ENCODE assay signal across 3 cellular contexts in genomic region chr9:38904719-38905118, GRCh38.
DNase-seq lines count a peak whose midpoint lies in the region; ATAC-seq, FAIRE-seq and TF ChIP-seq lines count a peak whose summit lies in the region.
"Not testable (repeated sequence)": the region's sequence is repeated elsewhere in the genome, so short reads cannot be mapped to it uniquely, and the experiment has no call there.

No MANE protein-coding gene starts in this region.

- ATAC-seq in GM23338 = peak; percentile 56
- peak; percentile 58 for ATAC-seq in WTC11
- peak; percentile 48; the same call in 2 of the 3 replicates for ATAC-seq in HepG2

- not testable (repeated sequence) for H3K27me3 Mint-ChIP-seq in GM23338 (ENCODE audit: insufficient read depth, low read depth, poor library complexity); WTC11 (ENCODE audit: low read depth)

- in situ Hi-C loops in HepG2 (cut with HindIII; ENCODE audit: extremely low pct_ligation_motif_present, low pct_unique_long_range_greater_than_20kb) = not testable (repeated sequence)

- H3K4me3 ChIP-seq in GM23338; HepG2 (replicated peaks in 1 of 3; ENCODE audit: insufficient read depth in 1 of 3, low read depth in 2 of 3, low read length in 3 of 3): not testable (repeated sequence)

- not testable (repeated sequence) for TF ChIP-seq RAD21 in HepG2 (CRISPR knock-in tag; IDR thresholded peaks at IDR 0.05)

- intact Hi-C loops in HepG2 (cut with micrococcal nuclease; ENCODE audit: unreplicated experiment) = not testable (repeated sequence)

- DNase-seq in GM23338 (ENCODE audit: low spot score); WTC11 (ENCODE audit: low spot score); HepG2 (ENCODE audit: low spot score): not testable (repeated sequence)

- FAIRE-seq in HepG2 (lab: Jason Lieb, UNC) = not testable (repeated sequence)

- CTCF ChIA-PET in WTC11 (lab: Charles Lee); HepG2 (lab: Yijun Ruan, JAX; ENCODE audit: low intra/inter-chr PET ratio, low total read pairs): not testable (repeated sequence)

- H3K27ac Mint-ChIP-seq in GM23338, WTC11: not testable (repeated sequence)

- TF ChIP-seq EP300 in HepG2 (IDR thresholded peaks at IDR 0.05; ENCODE audit: low read depth in 2 of 2, low read length in 2 of 2); HepG2 (CRISPR knock-in tag; IDR thresholded peaks at IDR 0.05; ENCODE audit: borderline replicate concordance): not testable (repeated sequence)

- no CpG with 5 or more reads among the region's 11 CpGs for WGBS in HepG2 (ENCODE audit: low lambda C conversion rate)

- not testable (repeated sequence) for H4K20me1 ChIP-seq in GM23338 (replicated peaks; ENCODE audit: insufficient read depth); HepG2 (ENCODE audit: insufficient read depth, low read length)

- H3K9me2 ChIP-seq in GM23338 (ENCODE audit: insufficient read depth) = not testable (repeated sequence)

- not testable (repeated sequence) for H2AFZ ChIP-seq in GM23338; HepG2 (ENCODE audit: low read length)

- not testable (repeated sequence) for H3K36me3 ChIP-seq in GM23338 (ENCODE audit: insufficient read depth); HepG2 (replicated peaks in 1 of 2; ENCODE audit: control insufficient read depth in 1 of 2, insufficient read depth in 2 of 2, low read length in 2 of 2)

- H3K9me3 ChIP-seq in HepG2 (ENCODE audit: low read length) = not testable (repeated sequence)

- H3F3A ChIP-seq in GM23338 (replicated peaks; ENCODE audit: low read depth) = not testable (repeated sequence)

- not testable (repeated sequence) for H3K9me3 Mint-ChIP-seq in GM23338, WTC11

- not testable (repeated sequence) for H3K27ac ChIP-seq in GM23338 (ENCODE audit: low read depth); HepG2 (ENCODE audit: extremely low read length, insufficient read depth, low read length)

- POLR2A ChIA-PET in WTC11 (lab: Charles Lee); HepG2 (lab: Yijun Ruan, JAX): not testable (repeated sequence)

- H3K4me2 ChIP-seq in GM23338; HepG2 (ENCODE audit: low read depth, low read length): not testable (repeated sequence)

- not testable (repeated sequence) for TF ChIP-seq POLR2A in HepG2 (IDR thresholded peaks at IDR 0.05; ENCODE audit: insufficient read depth in 1 of 2, low read depth in 2 of 2, low read length in 2 of 2)

- not testable (repeated sequence) for H3K36me3 Mint-ChIP-seq in GM23338 (ENCODE audit: low read depth); WTC11

- H3K79me2 ChIP-seq in GM23338 (replicated peaks; ENCODE audit: insufficient read depth); HepG2 (ENCODE audit: insufficient read depth, low read length): not testable (repeated sequence)

- H3K4me1 ChIP-seq in GM23338 (ENCODE audit: insufficient read depth); HepG2 (ENCODE audit: insufficient read depth, low read length): not testable (repeated sequence)

- not testable (repeated sequence) for H3K9ac ChIP-seq in HepG2 (ENCODE audit: insufficient read depth, low read depth, low read length)

- not testable (repeated sequence) for TF ChIP-seq CTCF in GM23338 (conservative IDR thresholded peaks at IDR 0.05; ENCODE audit: low read depth in 2 of 2); WTC11 (IDR thresholded peaks at IDR 0.05); HepG2 (CRISPR knock-in tag; IDR thresholded peaks at IDR 0.05)

- H3K4me1 Mint-ChIP-seq in GM23338, WTC11: not testable (repeated sequence)

- not testable (repeated sequence) for BruUV-seq in HepG2 (replicated peaks; lab: Mats Ljungman, UMichigan)

- H3K4me3 Mint-ChIP-seq in GM23338, WTC11: not testable (repeated sequence)

- H3K27me3 ChIP-seq in GM23338 (ENCODE audit: insufficient read depth); HepG2 (ENCODE audit: control insufficient read depth in 1 of 2, insufficient read depth in 2 of 2, low read length in 2 of 2): not testable (repeated sequence)
